Comparison of ENCODE assay signal across 1 cellular context in genomic region chr6:26576929-26577719, GRCh38.
TF ChIP-seq lines count a peak whose summit lies in the region.

No MANE protein-coding gene starts in this region.

TF ChIP-seq in H1, 55 proteins besides CTCF, POLR2A, EP300 and RAD21 (continued from another document):
- TF ChIP-seq TEAD4 (IDR thresholded peaks at IDR 0.05; ENCODE audit: low read depth, low read length): peak; percentile 72; the same call in 1 of the 2 replicates
- TF ChIP-seq POU5F1 (IDR thresholded peaks at IDR 0.05; ENCODE audit: low read depth, low read length): 0 out of 2 replicates have a peak, but pooled peaks have one; percentile 36
- peak; percentile 31; the same call in 1 of the 2 replicates for TF ChIP-seq NRF1 (IDR thresholded peaks at IDR 0.05; ENCODE audit: low read depth, low read length)
- TF ChIP-seq SAP30 (IDR thresholded peaks at IDR 0.05; ENCODE audit: insufficient read depth, insufficient replicate concordance, low read length): no peak
- peak; percentile 55; the same call in 1 of the 2 replicates for TF ChIP-seq CEBPB (IDR thresholded peaks at IDR 0.05; ENCODE audit: low read depth, low read length)
- TF ChIP-seq CBX5 (IDR thresholded peaks at IDR 0.05; ENCODE audit: low read depth, low read length): no peak
